Comparison of ENCODE assay signal across 1 cellular context in the genomic region with DNA sequence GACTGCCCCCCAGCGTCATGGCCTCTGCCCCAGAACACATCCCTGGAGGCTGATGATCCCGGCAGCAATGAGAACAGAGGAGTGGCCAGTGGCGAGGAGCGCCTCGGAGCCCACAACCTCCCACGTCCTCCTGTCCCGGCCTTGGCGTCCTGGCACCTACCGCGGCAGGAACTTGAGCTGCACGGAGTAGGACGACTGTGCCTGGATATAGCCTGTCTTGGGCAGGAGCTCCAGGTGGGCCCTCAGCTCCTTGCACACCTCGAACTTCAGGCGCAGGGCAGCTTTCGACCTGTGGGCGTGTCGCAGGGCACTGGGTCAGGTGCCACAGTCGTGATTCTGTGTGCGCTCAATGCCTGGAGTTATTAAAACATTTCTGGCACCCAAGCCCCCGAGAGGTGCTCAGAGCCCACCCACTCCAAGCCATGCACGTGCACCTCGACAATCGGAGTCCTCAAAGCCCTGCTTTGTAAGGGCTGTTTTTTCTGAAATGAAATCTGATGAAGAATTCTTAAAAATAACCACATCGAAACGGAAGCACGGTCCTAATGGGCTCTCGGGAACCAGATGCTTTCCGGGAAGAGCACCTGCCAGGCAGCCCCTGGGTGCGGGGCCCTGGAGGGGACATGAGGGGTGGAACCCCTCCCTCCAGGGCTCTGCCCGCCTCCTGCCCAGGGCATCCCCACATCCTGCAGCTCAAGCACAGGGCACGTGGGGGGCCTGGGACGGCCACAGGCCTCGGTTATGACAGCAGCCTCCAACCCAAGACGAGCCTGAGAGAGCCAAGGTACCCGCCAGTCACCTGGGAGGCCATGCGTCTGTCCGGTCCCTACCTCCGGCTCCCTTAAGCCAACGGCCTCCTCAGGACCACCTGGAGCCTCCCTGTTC.
TF ChIP-seq lines count a peak whose summit lies in the region.

No MANE protein-coding gene starts in this region.

TF ChIP-seq in HepG2, 621 proteins besides CTCF, POLR2A, EP300 and RAD21 (continues in another document):
- TF ChIP-seq, protein P1, sequence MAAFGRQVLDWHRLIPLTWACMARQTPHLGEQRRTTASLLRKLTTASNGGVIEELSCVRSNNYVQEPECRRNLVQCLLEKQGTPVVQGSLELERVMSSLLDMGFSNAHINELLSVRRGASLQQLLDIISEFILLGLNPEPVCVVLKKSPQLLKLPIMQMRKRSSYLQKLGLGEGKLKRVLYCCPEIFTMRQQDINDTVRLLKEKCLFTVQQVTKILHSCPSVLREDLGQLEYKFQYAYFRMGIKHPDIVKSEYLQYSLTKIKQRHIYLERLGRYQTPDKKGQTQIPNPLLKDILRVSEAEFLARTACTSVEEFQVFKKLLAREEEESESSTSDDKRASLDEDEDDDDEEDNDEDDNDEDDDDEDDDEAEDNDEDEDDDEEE (CRISPR knock-in tag; IDR thresholded peaks at IDR 0.05): peak; percentile 1; the same call in 1 of the 2 replicates
- TF ChIP-seq ZNF816 (CRISPR knock-in tag; IDR thresholded peaks at IDR 0.05; ENCODE audit: borderline replicate concordance) (no peak), ZNF562 (CRISPR knock-in tag; IDR thresholded peaks at IDR 0.05; ENCODE audit: borderline replicate concordance) (no peak), PRPF4 (IDR thresholded peaks at IDR 0.05; ENCODE audit: low read depth, low read length, poor library complexity, severe bottlenecking) (peak; percentile 54), ZNF883 (CRISPR knock-in tag; IDR thresholded peaks at IDR 0.05; ENCODE audit: not compliant biosample characterization) (peak; percentile 1), PLRG1 (conservative IDR thresholded peaks at IDR 0.05) (no peak), ZNF253 (CRISPR knock-in tag; IDR thresholded peaks at IDR 0.05; ENCODE audit: borderline replicate concordance) (no peak), ZNF776 (CRISPR knock-in tag; IDR thresholded peaks at IDR 0.05) (0 out of 2 replicates have a peak, but pooled peaks have one; percentile 1), HNRNPL (IDR thresholded peaks at IDR 0.05; ENCODE audit: low read depth, low read length) (peak; percentile 76; the same call in 1 of the 2 replicates), MEIS2 (CRISPR knock-in tag; IDR thresholded peaks at IDR 0.05) (0 out of 2 replicates have a peak, but pooled peaks have one; percentile 3), ZBTB38 (CRISPR knock-in tag; IDR thresholded peaks at IDR 0.05) (peak; percentile 94), ZZZ3 (CRISPR knock-in tag; IDR thresholded peaks at IDR 0.05; ENCODE audit: borderline replicate concordance) (0 out of 2 replicates have a peak, but pooled peaks have one; percentile 3), RBFOX2 (IDR thresholded peaks at IDR 0.05; ENCODE audit: low read depth, low read length) (peak; percentile 63; the same call in 1 of the 2 replicates), FOXJ3 (CRISPR knock-in tag; IDR thresholded peaks at IDR 0.05; ENCODE audit: borderline replicate concordance) (no peak), NFE2L1 (CRISPR knock-in tag; IDR thresholded peaks at IDR 0.05; ENCODE audit: borderline replicate concordance) (no peak), JUN (CRISPR knock-in tag; IDR thresholded peaks at IDR 0.05) (no peak), NCOA5 (CRISPR knock-in tag; IDR thresholded peaks at IDR 0.05) (0 out of 2 replicates have a peak, but pooled peaks have one; percentile 18), ELF4 (CRISPR knock-in tag; IDR thresholded peaks at IDR 0.05; ENCODE audit: borderline replicate concordance) (no peak), MIXL1 (CRISPR knock-in tag; IDR thresholded peaks at IDR 0.05) (no peak), NFE2 (CRISPR knock-in tag; IDR thresholded peaks at IDR 0.05) (no peak), TEAD2 (CRISPR knock-in tag; IDR thresholded peaks at IDR 0.05) (0 out of 2 replicates have a peak, but pooled peaks have one; percentile 2), DNMT1 (CRISPR knock-in tag; IDR thresholded peaks at IDR 0.05) (0 out of 2 replicates have a peak, but pooled peaks have one; percentile 17), MAZ (IDR thresholded peaks at IDR 0.05; ENCODE audit: borderline replicate concordance, low read depth, low read length) (no peak), MAZ (CRISPR knock-in tag; IDR thresholded peaks at IDR 0.05; ENCODE audit: low read depth) (no peak), CEBPG (CRISPR knock-in tag; IDR thresholded peaks at IDR 0.05) (no peak), SNRNP70 (IDR thresholded peaks at IDR 0.05; ENCODE audit: low read depth, low read length) (no peak), ZKSCAN5 (CRISPR knock-in tag; IDR thresholded peaks at IDR 0.05) (no peak), KLF12 (CRISPR knock-in tag; IDR thresholded peaks at IDR 0.05; ENCODE audit: borderline replicate concordance) (no peak), ZNF788 (CRISPR knock-in tag; IDR thresholded peaks at IDR 0.05; ENCODE audit: borderline replicate concordance) (no peak), ZNF451 (CRISPR knock-in tag; IDR thresholded peaks at IDR 0.05) (no peak), AKAP8 (CRISPR knock-in tag; IDR thresholded peaks at IDR 0.05) (no peak), ZNF224 (CRISPR knock-in tag; IDR thresholded peaks at IDR 0.05) (no peak)
- TF ChIP-seq, protein P2, sequence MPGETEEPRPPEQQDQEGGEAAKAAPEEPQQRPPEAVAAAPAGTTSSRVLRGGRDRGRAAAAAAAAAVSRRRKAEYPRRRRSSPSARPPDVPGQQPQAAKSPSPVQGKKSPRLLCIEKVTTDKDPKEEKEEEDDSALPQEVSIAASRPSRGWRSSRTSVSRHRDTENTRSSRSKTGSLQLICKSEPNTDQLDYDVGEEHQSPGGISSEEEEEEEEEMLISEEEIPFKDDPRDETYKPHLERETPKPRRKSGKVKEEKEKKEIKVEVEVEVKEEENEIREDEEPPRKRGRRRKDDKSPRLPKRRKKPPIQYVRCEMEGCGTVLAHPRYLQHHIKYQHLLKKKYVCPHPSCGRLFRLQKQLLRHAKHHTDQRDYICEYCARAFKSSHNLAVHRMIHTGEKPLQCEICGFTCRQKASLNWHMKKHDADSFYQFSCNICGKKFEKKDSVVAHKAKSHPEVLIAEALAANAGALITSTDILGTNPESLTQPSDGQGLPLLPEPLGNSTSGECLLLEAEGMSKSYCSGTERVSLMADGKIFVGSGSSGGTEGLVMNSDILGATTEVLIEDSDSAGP (CRISPR knock-in tag; IDR thresholded peaks at IDR 0.05; ENCODE audit: borderline replicate concordance): 0 out of 2 replicates have a peak, but pooled peaks have one; percentile 23
- TF ChIP-seq, protein P3, sequence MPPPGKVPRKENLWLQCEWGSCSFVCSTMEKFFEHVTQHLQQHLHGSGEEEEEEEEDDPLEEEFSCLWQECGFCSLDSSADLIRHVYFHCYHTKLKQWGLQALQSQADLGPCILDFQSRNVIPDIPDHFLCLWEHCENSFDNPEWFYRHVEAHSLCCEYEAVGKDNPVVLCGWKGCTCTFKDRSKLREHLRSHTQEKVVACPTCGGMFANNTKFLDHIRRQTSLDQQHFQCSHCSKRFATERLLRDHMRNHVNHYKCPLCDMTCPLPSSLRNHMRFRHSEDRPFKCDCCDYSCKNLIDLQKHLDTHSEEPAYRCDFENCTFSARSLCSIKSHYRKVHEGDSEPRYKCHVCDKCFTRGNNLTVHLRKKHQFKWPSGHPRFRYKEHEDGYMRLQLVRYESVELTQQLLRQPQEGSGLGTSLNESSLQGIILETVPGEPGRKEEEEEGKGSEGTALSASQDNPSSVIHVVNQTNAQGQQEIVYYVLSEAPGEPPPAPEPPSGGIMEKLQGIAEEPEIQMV (CRISPR knock-in tag; IDR thresholded peaks at IDR 0.05; ENCODE audit: low read depth): 0 out of 2 replicates have a peak, but pooled peaks have one; percentile 4
- TF ChIP-seq, protein P4, sequence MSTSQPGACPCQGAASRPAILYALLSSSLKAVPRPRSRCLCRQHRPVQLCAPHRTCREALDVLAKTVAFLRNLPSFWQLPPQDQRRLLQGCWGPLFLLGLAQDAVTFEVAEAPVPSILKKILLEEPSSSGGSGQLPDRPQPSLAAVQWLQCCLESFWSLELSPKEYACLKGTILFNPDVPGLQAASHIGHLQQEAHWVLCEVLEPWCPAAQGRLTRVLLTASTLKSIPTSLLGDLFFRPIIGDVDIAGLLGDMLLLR (CRISPR knock-in tag; IDR thresholded peaks at IDR 0.05): no peak
- TF ChIP-seq, protein P5, sequence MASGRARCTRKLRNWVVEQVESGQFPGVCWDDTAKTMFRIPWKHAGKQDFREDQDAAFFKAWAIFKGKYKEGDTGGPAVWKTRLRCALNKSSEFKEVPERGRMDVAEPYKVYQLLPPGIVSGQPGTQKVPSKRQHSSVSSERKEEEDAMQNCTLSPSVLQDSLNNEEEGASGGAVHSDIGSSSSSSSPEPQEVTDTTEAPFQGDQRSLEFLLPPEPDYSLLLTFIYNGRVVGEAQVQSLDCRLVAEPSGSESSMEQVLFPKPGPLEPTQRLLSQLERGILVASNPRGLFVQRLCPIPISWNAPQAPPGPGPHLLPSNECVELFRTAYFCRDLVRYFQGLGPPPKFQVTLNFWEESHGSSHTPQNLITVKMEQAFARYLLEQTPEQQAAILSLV (CRISPR knock-in tag; IDR thresholded peaks at IDR 0.05; ENCODE audit: borderline replicate concordance): 0 out of 2 replicates have a peak, but pooled peaks have one; percentile 10
- TF ChIP-seq, protein P6, sequence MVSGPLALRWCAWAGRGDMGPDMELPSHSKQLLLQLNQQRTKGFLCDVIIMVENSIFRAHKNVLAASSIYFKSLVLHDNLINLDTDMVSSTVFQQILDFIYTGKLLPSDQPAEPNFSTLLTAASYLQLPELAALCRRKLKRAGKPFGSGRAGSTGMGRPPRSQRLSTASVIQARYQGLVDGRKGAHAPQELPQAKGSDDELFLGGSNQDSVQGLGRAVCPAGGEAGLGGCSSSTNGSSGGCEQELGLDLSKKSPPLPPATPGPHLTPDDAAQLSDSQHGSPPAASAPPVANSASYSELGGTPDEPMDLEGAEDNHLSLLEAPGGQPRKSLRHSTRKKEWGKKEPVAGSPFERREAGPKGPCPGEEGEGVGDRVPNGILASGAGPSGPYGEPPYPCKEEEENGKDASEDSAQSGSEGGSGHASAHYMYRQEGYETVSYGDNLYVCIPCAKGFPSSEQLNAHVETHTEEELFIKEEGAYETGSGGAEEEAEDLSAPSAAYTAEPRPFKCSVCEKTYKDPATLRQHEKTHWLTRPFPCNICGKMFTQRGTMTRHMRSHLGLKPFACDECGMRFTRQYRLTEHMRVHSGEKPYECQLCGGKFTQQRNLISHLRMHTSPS (CRISPR knock-in tag; IDR thresholded peaks at IDR 0.05; ENCODE audit: low read depth): no peak
- TF ChIP-seq, protein P7, sequence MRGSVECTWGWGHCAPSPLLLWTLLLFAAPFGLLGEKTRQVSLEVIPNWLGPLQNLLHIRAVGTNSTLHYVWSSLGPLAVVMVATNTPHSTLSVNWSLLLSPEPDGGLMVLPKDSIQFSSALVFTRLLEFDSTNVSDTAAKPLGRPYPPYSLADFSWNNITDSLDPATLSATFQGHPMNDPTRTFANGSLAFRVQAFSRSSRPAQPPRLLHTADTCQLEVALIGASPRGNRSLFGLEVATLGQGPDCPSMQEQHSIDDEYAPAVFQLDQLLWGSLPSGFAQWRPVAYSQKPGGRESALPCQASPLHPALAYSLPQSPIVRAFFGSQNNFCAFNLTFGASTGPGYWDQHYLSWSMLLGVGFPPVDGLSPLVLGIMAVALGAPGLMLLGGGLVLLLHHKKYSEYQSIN (CRISPR knock-in tag; IDR thresholded peaks at IDR 0.05; ENCODE audit: borderline replicate concordance): no peak
- TF ChIP-seq, protein P8, sequence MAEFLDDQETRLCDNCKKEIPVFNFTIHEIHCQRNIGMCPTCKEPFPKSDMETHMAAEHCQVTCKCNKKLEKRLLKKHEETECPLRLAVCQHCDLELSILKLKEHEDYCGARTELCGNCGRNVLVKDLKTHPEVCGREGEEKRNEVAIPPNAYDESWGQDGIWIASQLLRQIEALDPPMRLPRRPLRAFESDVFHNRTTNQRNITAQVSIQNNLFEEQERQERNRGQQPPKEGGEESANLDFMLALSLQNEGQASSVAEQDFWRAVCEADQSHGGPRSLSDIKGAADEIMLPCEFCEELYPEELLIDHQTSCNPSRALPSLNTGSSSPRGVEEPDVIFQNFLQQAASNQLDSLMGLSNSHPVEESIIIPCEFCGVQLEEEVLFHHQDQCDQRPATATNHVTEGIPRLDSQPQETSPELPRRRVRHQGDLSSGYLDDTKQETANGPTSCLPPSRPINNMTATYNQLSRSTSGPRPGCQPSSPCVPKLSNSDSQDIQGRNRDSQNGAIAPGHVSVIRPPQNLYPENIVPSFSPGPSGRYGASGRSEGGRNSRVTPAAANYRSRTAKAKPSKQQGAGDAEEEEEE (CRISPR knock-in tag; IDR thresholded peaks at IDR 0.05; ENCODE audit: borderline replicate concordance): 0 out of 2 replicates have a peak, but pooled peaks have one; percentile 16
- TF ChIP-seq, protein P9, sequence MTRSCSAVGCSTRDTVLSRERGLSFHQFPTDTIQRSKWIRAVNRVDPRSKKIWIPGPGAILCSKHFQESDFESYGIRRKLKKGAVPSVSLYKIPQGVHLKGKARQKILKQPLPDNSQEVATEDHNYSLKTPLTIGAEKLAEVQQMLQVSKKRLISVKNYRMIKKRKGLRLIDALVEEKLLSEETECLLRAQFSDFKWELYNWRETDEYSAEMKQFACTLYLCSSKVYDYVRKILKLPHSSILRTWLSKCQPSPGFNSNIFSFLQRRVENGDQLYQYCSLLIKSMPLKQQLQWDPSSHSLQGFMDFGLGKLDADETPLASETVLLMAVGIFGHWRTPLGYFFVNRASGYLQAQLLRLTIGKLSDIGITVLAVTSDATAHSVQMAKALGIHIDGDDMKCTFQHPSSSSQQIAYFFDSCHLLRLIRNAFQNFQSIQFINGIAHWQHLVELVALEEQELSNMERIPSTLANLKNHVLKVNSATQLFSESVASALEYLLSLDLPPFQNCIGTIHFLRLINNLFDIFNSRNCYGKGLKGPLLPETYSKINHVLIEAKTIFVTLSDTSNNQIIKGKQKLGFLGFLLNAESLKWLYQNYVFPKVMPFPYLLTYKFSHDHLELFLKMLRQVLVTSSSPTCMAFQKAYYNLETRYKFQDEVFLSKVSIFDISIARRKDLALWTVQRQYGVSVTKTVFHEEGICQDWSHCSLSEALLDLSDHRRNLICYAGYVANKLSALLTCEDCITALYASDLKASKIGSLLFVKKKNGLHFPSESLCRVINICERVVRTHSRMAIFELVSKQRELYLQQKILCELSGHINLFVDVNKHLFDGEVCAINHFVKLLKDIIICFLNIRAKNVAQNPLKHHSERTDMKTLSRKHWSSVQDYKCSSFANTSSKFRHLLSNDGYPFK (CRISPR knock-in tag; IDR thresholded peaks at IDR 0.05; ENCODE audit: borderline replicate concordance): no peak
